ENCODE assay signal across 21 cellular contexts in the genomic region with DNA sequence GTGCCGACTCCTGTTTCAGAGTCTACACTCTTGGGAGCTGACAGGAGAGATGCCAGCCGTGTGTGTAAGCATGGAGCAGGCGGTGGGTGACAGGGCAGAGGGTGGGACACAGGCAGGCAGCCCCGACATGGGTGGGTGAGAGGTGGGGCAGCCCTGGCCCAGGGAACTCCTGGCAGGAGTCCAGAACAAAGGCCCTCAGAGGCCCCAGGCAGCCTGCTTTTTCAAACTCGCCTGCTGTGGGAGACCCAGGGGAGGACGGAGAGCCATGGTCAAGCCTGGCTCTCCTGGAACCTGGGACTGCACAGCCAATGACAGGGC.
"Had no signal": no experiment of that assay in that cellular context is flagged by ENCODE, and none has a peak within 500 bp of the region (broad histone marks: within the 10 kb centered on the region; RNA-seq: fewer than 3 reads in every experiment).

No MANE protein-coding gene starts in this region.

- H3K4me3 Mint-ChIP-seq: activated B cell treated with CpG ODN at 0.5 μM for 24 hours; activated CD4-positive, alpha-beta T cell treated with anti-CD3 and anti-CD28 coated beads for 36 hours; activated naive CD8-positive, alpha-beta T cell treated with anti-CD3 and anti-CD28 coated beads, Interleukin-2, amount 10 ng/mL, durations not matched to agents 7 days and 5 days; naive B cell; T-helper 1 cell treated with Interleukin-12 subunit alpha and Interleukin-12 subunit beta and Interleukin-4 antibody, amounts not matched to agents 30 μg/mL and 1 μg/mL, for 36 hours had no signal

- H3K36me3 Mint-ChIP-seq: activated naive CD8-positive, alpha-beta T cell treated with anti-CD3 and anti-CD28 coated beads, Interleukin-2, amount 10 ng/mL, durations not matched to agents 7 days and 5 days; naive B cell had no signal

- H3K27me3 ChIP-seq: gastroesophageal sphincter, heart left ventricle, suprapubic skin, transverse colon, uterus had no signal

- H3K4me3 ChIP-seq: gastroesophageal sphincter, heart left ventricle, prostate gland, stomach, suprapubic skin, transverse colon, uterus had no signal

- H3K27me3 Mint-ChIP-seq: activated B cell treated with CpG ODN at 0.5 μM for 24 hours; activated CD4-positive, alpha-beta T cell treated with anti-CD3 and anti-CD28 coated beads for 36 hours; activated naive CD8-positive, alpha-beta T cell treated with anti-CD3 and anti-CD28 coated beads, Interleukin-2, amount 10 ng/mL, durations not matched to agents 7 days and 5 days had no signal

- H3K9me3 ChIP-seq: gastroesophageal sphincter, heart left ventricle, prostate gland, stomach, suprapubic skin, transverse colon, uterus had no signal

- H3K4me1 ChIP-seq: gastroesophageal sphincter, heart left ventricle, prostate gland, stomach, suprapubic skin, transverse colon, uterus had no signal

- ATAC-seq: gastroesophageal sphincter, left colon had no signal

- H3K36me3 ChIP-seq: prostate gland, suprapubic skin, transverse colon, uterus had no signal

- DNase-seq: activated naive CD4-positive, alpha-beta T cell; activated naive CD8-positive, alpha-beta T cell treated with anti-CD3 and anti-CD28 coated beads, Interleukin-2, amount 10 ng/mL, durations not matched to agents 7 days and 5 days; activated T-cell treated with anti-CD3 and anti-CD28 coated beads for 4 hours; amygdala; cerebellar nuclear complex; cortex of kidney; mesenchymal stem cell; naive B cell; stimulated activated CD4-positive, alpha-beta T cell treated with anti-CD3 and anti-CD28 coated beads, Interleukin-12 subunit alpha, Interleukin-12 subunit beta, amount 100 ng/mL, for 4 hours had no signal

- H3K9me3 Mint-ChIP-seq: activated B cell treated with CpG ODN at 0.5 μM for 24 hours; activated naive CD8-positive, alpha-beta T cell treated with anti-CD3 and anti-CD28 coated beads, Interleukin-2, amount 10 ng/mL, durations not matched to agents 7 days and 5 days; naive B cell; T-helper 1 cell treated with Interleukin-12 subunit alpha and Interleukin-12 subunit beta and Interleukin-4 antibody, amounts not matched to agents 30 μg/mL and 1 μg/mL, for 36 hours had no signal

- H3K27ac ChIP-seq: epithelial cell of prostate, gastroesophageal sphincter, heart left ventricle, prostate gland, stomach, suprapubic skin, transverse colon, uterus had no signal

- H3K27ac Mint-ChIP-seq: activated B cell treated with CpG ODN at 0.5 μM for 24 hours; activated CD4-positive, alpha-beta T cell treated with anti-CD3 and anti-CD28 coated beads for 36 hours; activated naive CD8-positive, alpha-beta T cell treated with anti-CD3 and anti-CD28 coated beads, Interleukin-2, amount 10 ng/mL, durations not matched to agents 7 days and 5 days; naive B cell; T-helper 1 cell treated with Interleukin-12 subunit alpha and Interleukin-12 subunit beta and Interleukin-4 antibody, amounts not matched to agents 30 μg/mL and 1 μg/mL, for 36 hours had no signal

- H3K4me1 Mint-ChIP-seq: activated B cell treated with CpG ODN at 0.5 μM for 24 hours; activated CD4-positive, alpha-beta T cell treated with anti-CD3 and anti-CD28 coated beads for 36 hours; activated naive CD8-positive, alpha-beta T cell treated with anti-CD3 and anti-CD28 coated beads, Interleukin-2, amount 10 ng/mL, durations not matched to agents 7 days and 5 days had no signal
